In the genomic region with DNA sequence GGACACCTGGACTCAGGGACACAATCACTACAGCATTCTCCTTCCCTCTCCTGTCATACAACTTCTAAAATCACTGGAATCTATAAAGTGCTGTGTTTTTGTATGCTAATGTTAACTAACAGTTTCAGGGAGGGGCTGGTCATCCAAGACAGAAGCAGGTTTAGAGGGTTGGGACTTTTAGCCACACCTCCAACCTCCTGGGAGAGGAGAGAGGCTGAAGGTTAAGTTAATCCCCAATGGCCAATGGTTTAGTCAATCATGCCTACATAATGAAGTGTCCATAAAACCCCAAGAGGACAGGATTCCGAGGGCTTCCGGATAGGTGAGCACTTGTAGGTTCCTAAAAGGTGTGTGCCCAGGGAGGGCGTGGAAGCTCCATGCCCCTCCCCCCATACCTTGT, we compare ENCODE assay signal across 13 cellular contexts.
DNase-seq lines count a peak whose midpoint lies in the region; ATAC-seq and TF ChIP-seq lines count a peak whose summit lies in the region.
"Had no signal": no experiment of that assay in that cellular context is flagged by ENCODE, and none has a peak within 500 bp of the region (broad histone marks: within the 10 kb centered on the region; RNA-seq: fewer than 3 reads in every experiment).

No MANE protein-coding gene starts in this region.

- no peak for TF ChIP-seq CTCF in natural killer cell (IDR thresholded peaks at IDR 0.05)

- no peak overlapping the region for H3K9ac ChIP-seq in BLaER1
- H3K9ac ChIP-seq: GM23248 had no signal

- no peaks in the 10 kb centered on the region for H3K9me3 Mint-ChIP-seq in activated T-helper 2 cell treated with anti-CD3 and anti-CD28 coated beads, Interferon-gamma antibody, Interleukin-2, Interleukin-4, amounts not matched to agents 10 μg/mL and 5 μg/mL and 100 μg/mL, durations not matched to agents 14 hours and 24 hours and 36 hours
- peaks cover 0 to 2% of the 10 kb centered on the region in 2 donors for H3K9me3 Mint-ChIP-seq in stimulated activated naive B cell treated with anti-CD40 and anti-IgM and Interleukin-4, amounts not matched to agents 10 μg/mL and 1 μg/mL and 100 μg/mL, for 72 hours
- H3K9me3 Mint-ChIP-seq in natural killer cell, result no peaks in the 10 kb centered on the region
- H3K9me3 Mint-ChIP-seq: CD4-positive, alpha-beta T cell had no signal

- H3K4me3 ChIP-seq in BLaER1, result no peak overlapping the region
- H3K4me3 ChIP-seq: GM23248, HAP-1 had no signal

- peak overlapping the region; percentile 28; the same call in 1 of the 2 replicates for H3K4me2 ChIP-seq in BLaER1

- H3K4me1 Mint-ChIP-seq in activated T-helper 2 cell treated with anti-CD3 and anti-CD28 coated beads, Interferon-gamma antibody, Interleukin-2, Interleukin-4, amounts not matched to agents 10 μg/mL and 5 μg/mL and 100 μg/mL, durations not matched to agents 14 hours and 24 hours and 36 hours (ENCODE audit: low read depth), result peaks cover 42% of the 10 kb centered on the region
- peaks cover 30 to 57% of the 10 kb centered on the region in 2 donors for H3K4me1 Mint-ChIP-seq in stimulated activated naive B cell treated with anti-CD40 and anti-IgM and Interleukin-4, amounts not matched to agents 10 μg/mL and 1 μg/mL and 100 μg/mL, for 72 hours
- H3K4me1 Mint-ChIP-seq in natural killer cell, result no peaks in the 10 kb centered on the region

- ATAC-seq in HG02610 (IDR thresholded peaks at IDR 0.05; ENCODE audit: unreplicated experiment) (peak; percentile 7), natural killer cell (no peak)
- ATAC-seq in stimulated activated naive B cell treated with anti-CD40 and anti-IgM and Interleukin-4, amounts not matched to agents 10 μg/mL and 1 μg/mL and 100 μg/mL, for 72 hours (replicated peaks), result peak; percentile 50 to 59

- H4K20me1 ChIP-seq in BLaER1, result no peaks in the 10 kb centered on the region

- peaks cover 27% of the 10 kb centered on the region for H3K4me1 ChIP-seq in BLaER1
- H3K4me1 ChIP-seq: HAP-1 had no signal

- H3K27me3 Mint-ChIP-seq in activated T-helper 2 cell treated with anti-CD3 and anti-CD28 coated beads, Interferon-gamma antibody, Interleukin-2, Interleukin-4, amounts not matched to agents 10 μg/mL and 5 μg/mL and 100 μg/mL, durations not matched to agents 14 hours and 24 hours and 36 hours (ENCODE audit: low read depth), result no peaks in the 10 kb centered on the region
- H3K27me3 Mint-ChIP-seq in stimulated activated naive B cell treated with anti-CD40 and anti-IgM and Interleukin-4, amounts not matched to agents 10 μg/mL and 1 μg/mL and 100 μg/mL, for 72 hours, result no peaks in the 10 kb centered on the region
- H3K27me3 Mint-ChIP-seq in natural killer cell (ENCODE audit: low read depth in 2 of 2), result peaks cover 21 to 27% of the 10 kb centered on the region in 2 donors

- no peak overlapping the region for H3K4me3 Mint-ChIP-seq in activated T-helper 2 cell treated with anti-CD3 and anti-CD28 coated beads, Interferon-gamma antibody, Interleukin-2, Interleukin-4, amounts not matched to agents 10 μg/mL and 5 μg/mL and 100 μg/mL, durations not matched to agents 14 hours and 24 hours and 36 hours (ENCODE audit: low read depth)
- no peak overlapping the region for H3K4me3 Mint-ChIP-seq in stimulated activated naive B cell treated with anti-CD40 and anti-IgM and Interleukin-4, amounts not matched to agents 10 μg/mL and 1 μg/mL and 100 μg/mL, for 72 hours
- no peak overlapping the region for H3K4me3 Mint-ChIP-seq in natural killer cell
- H3K4me3 Mint-ChIP-seq: B cell; CD4-positive, alpha-beta T cell had no signal

- peak overlapping the region; percentile 75 for H3K27ac Mint-ChIP-seq in activated T-helper 2 cell treated with anti-CD3 and anti-CD28 coated beads, Interferon-gamma antibody, Interleukin-2, Interleukin-4, amounts not matched to agents 10 μg/mL and 5 μg/mL and 100 μg/mL, durations not matched to agents 14 hours and 24 hours and 36 hours
- H3K27ac Mint-ChIP-seq in stimulated activated naive B cell treated with anti-CD40 and anti-IgM and Interleukin-4, amounts not matched to agents 10 μg/mL and 1 μg/mL and 100 μg/mL, for 72 hours, result peak overlapping the region; percentile 77
- no peak overlapping the region for H3K27ac Mint-ChIP-seq in natural killer cell
- H3K27ac Mint-ChIP-seq: B cell; CD4-positive, alpha-beta T cell had no signal

- H3K27ac ChIP-seq in BLaER1, result no peak overlapping the region
- H3K27ac ChIP-seq: C4-2B, GM23248, HL-60 had no signal

- H3K36me3 ChIP-seq in BLaER1, result no peaks in the 10 kb centered on the region
- H3K36me3 ChIP-seq: HAP-1 had no signal

- DNase-seq in activated T-helper 2 cell treated with anti-CD3 and anti-CD28 coated beads, Interferon-gamma antibody, Interleukin-2, Interleukin-4, amounts not matched to agents 10 μg/mL and 5 μg/mL and 100 μg/mL, durations not matched to agents 14 hours and 24 hours and 36 hours (ENCODE audit: low spot score), result no peak
- DNase-seq in stimulated activated naive B cell treated with anti-CD40 and anti-IgM and Interleukin-4, amounts not matched to agents 10 μg/mL and 1 μg/mL and 100 μg/mL, for 72 hours, result no peak
- DNase-seq in activated CD8-positive, alpha-beta memory T cell treated with anti-CD3 and anti-CD28 coated beads, Interleukin-2, amount 50 U/mL, for 4 hours, result no peak
- DNase-seq in natural killer cell, result no peak
- DNase-seq: Caco-2; CD4-positive, alpha-beta T cell; GM23248 had no signal

- H3K9me3 ChIP-seq in BLaER1, result no peaks in the 10 kb centered on the region
- H3K9me3 ChIP-seq: Caco-2, HAP-1 had no signal

- H3K36me3 Mint-ChIP-seq in activated T-helper 2 cell treated with anti-CD3 and anti-CD28 coated beads, Interferon-gamma antibody, Interleukin-2, Interleukin-4, amounts not matched to agents 10 μg/mL and 5 μg/mL and 100 μg/mL, durations not matched to agents 14 hours and 24 hours and 36 hours (ENCODE audit: low read depth), result no peaks in the 10 kb centered on the region
- H3K36me3 Mint-ChIP-seq in stimulated activated naive B cell treated with anti-CD40 and anti-IgM and Interleukin-4, amounts not matched to agents 10 μg/mL and 1 μg/mL and 100 μg/mL, for 72 hours, result no peaks in the 10 kb centered on the region
- no peaks in the 10 kb centered on the region for H3K36me3 Mint-ChIP-seq in natural killer cell

- H3K27me3 ChIP-seq in BLaER1, result no peaks in the 10 kb centered on the region

- intact Hi-C loops in activated T-helper 2 cell treated with anti-CD3 and anti-CD28 coated beads, Interferon-gamma antibody, Interleukin-2, Interleukin-4, amounts not matched to agents 10 μg/mL and 5 μg/mL and 100 μg/mL, durations not matched to agents 14 hours and 24 hours and 36 hours (cut with micrococcal nuclease), result loop anchor here (1.0 to 10.0 kb wide), 3 partner anchors 9 to 985 kb away; partner anchors contain the start of gene ULK4
- intact Hi-C loops in natural killer cell (cut with micrococcal nuclease), result no loop called here

Comparison
In these comparisons a context has a peak if more than half of its experiments do, and no peak if none do; other contexts are left out.
1. ATAC-seq: peak in HG02610 (single experiment) and stimulated activated naive B cell treated with anti-CD40 and anti-IgM and Interleukin-4, amounts not matched to agents 10 μg/mL and 1 μg/mL and 100 μg/mL, for 72 hours (2 of 2); none in natural killer cell (0 of 3).
2. H3K27ac Mint-ChIP-seq: peak in activated T-helper 2 cell treated with anti-CD3 and anti-CD28 coated beads, Interferon-gamma antibody, Interleukin-2, Interleukin-4, amounts not matched to agents 10 μg/mL and 5 μg/mL and 100 μg/mL, durations not matched to agents 14 hours and 24 hours and 36 hours (single experiment) and stimulated activated naive B cell treated with anti-CD40 and anti-IgM and Interleukin-4, amounts not matched to agents 10 μg/mL and 1 μg/mL and 100 μg/mL, for 72 hours (single experiment); none in natural killer cell (0 of 2).